24 cellular contexts compared by ENCODE assay signal in genomic region chr17:81817758-81818147, GRCh38. TPM values are rescaled to one million over a fixed set of nuclear protein-coding genes. Genes with fewer than 3 reads are reported as not detected.
DNase-seq lines count a peak whose midpoint lies in the region; ATAC-seq, FAIRE-seq and TF ChIP-seq lines count a peak whose summit lies in the region.
"Had no signal": no experiment of that assay in that cellular context is flagged by ENCODE, and none has a peak within 500 bp of the region (broad histone marks: within the 10 kb centered on the region; RNA-seq: fewer than 3 reads in every experiment).

No MANE protein-coding gene starts in this region.

- no peak overlapping the region for H3K9ac ChIP-seq in IMR-90 (ENCODE audit: low read depth, low read length)
- H3K9ac ChIP-seq in K562 (ENCODE audit: insufficient read depth in 1 of 2, low read depth in 2 of 2, low read length in 2 of 2): peak overlapping the region in 1 of 2 experiments; percentile 74; a peak in 1 of 4 replicates
- H3K9ac ChIP-seq: GM23248 had no signal

- no peak overlapping the region; the same call in 1 of the 2 replicates for H4K91ac ChIP-seq in IMR-90 (ENCODE audit: insufficient read depth, low read depth, low read length)

- peak overlapping the region; percentile 24 for H2AK9ac ChIP-seq in IMR-90 (replicated peaks; ENCODE audit: low read depth, low read length, poor library complexity)

- H2BK20ac ChIP-seq in IMR-90 (ENCODE audit: low read depth, low read length): 0 out of 2 replicates have a peak overlapping the region, but pooled peaks have one; percentile 18

- BruUV-seq in IMR-90 (replicated peaks; lab: Mats Ljungman, UMichigan) (no TSS peak), K562 (replicated peaks; lab: Mats Ljungman, UMichigan) (no TSS peak)

- H2AK5ac ChIP-seq in IMR-90 (ENCODE audit: low read depth, low read length): peak overlapping the region; percentile 67; the same call in 1 of the 2 replicates

- H4K8ac ChIP-seq in IMR-90 (ENCODE audit: low read depth in 2 of 2, low read length in 2 of 2): 0 out of 4 replicates have a peak overlapping the region, but pooled peaks of 1 of the 2 experiments have one; percentile 10

- no peak for DNase-seq in activated naive CD4-positive, alpha-beta T cell treated with anti-CD3 and anti-CD28 coated beads, Interleukin-2, amount 50 U/mL, for 16 hours
- DNase-seq in IMR-90 (no peak), K562 (ENCODE audit: extremely low read depth in 1 of 4, low spot score in 3 of 4) (no peak), osteoblast (ENCODE audit: insufficient read length, low spot score, missing footprints) (peak; percentile 88), NCI-H2196 (lab: John Stamatoyannopoulos, UW; ENCODE audit: unreplicated experiment) (no peak), WERI-Rb-1 (no peak)
- DNase-seq in activated naive CD8-positive, alpha-beta T cell treated with anti-CD3 and anti-CD28 coated beads, Interleukin-2, amount 50 U/mL, for 24 hours: no peak
- DNase-seq: ACHN; BE2C; C1 segment of cervical spinal cord; CD4-positive, CD25-positive, alpha-beta regulatory T cell; CD8-positive, alpha-beta memory T cell; COR-L47; GDM1; GM23248 had no signal

- no peak for TF ChIP-seq RAD21 in IMR-90 (IDR thresholded peaks at IDR 0.05; ENCODE audit: low read length)
- TF ChIP-seq RAD21 in K562 (CRISPR knock-in tag; conservative IDR thresholded peaks at IDR 0.05 in 1 of 2, IDR thresholded peaks at IDR 0.05 in 1 of 2): no peak

- no peak for FAIRE-seq in K562 (lab: Jason Lieb, UNC)
- FAIRE-seq: GM12892, GM18507 had no signal

- no peak overlapping the region for H3K56ac ChIP-seq in IMR-90 (ENCODE audit: extremely low read depth, insufficient read depth, low read length)

- H3K4me2 ChIP-seq in IMR-90 (ENCODE audit: low read depth, low read length) (no peak overlapping the region), K562 (ENCODE audit: insufficient read depth, low read length) (peak overlapping the region; percentile 21; the same call in 1 of the 2 replicates), osteoblast (ENCODE audit: insufficient read depth, low read length) (no peak overlapping the region)

- peak overlapping the region; percentile 53 for H3K27ac Mint-ChIP-seq in activated naive CD4-positive, alpha-beta T cell treated with anti-CD3 and anti-CD28 coated beads, Interleukin-2, amount 50 U/mL, for 24 hours
- no peak overlapping the region for H3K27ac Mint-ChIP-seq in activated naive CD8-positive, alpha-beta T cell treated with anti-CD3 and anti-CD28 coated beads, Interleukin-2, amount 50 U/mL, for 24 hours
- H3K27ac Mint-ChIP-seq: CD8-positive, alpha-beta memory T cell had no signal

- H3K4ac ChIP-seq in IMR-90 (ENCODE audit: low read depth, low read length): peak overlapping the region; percentile 51; the same call in 1 of the 2 replicates

- H3K9me1 ChIP-seq in IMR-90 (ENCODE audit: insufficient read depth, low read length) (peaks cover 10% of the 10 kb centered on the region; the same call in 1 of the 2 replicates), K562 (ENCODE audit: control insufficient read depth, insufficient read depth, low read length) (peaks cover 2% of the 10 kb centered on the region)

- no peak overlapping the region for H2BK5ac ChIP-seq in IMR-90 (ENCODE audit: low read depth, low read length, poor library complexity, severe bottlenecking)

- no peak overlapping the region for H3K4me3 Mint-ChIP-seq in activated naive CD4-positive, alpha-beta T cell treated with anti-CD3 and anti-CD28 coated beads, Interleukin-2, amount 50 U/mL, for 24 hours
- H3K4me3 Mint-ChIP-seq in activated naive CD8-positive, alpha-beta T cell treated with anti-CD3 and anti-CD28 coated beads, Interleukin-2, amount 50 U/mL, for 24 hours: no peak overlapping the region
- H3K4me3 Mint-ChIP-seq: CD4-positive, CD25-positive, alpha-beta regulatory T cell; IgD-negative memory B cell had no signal

- no peak overlapping the region for H2BK15ac ChIP-seq in IMR-90 (ENCODE audit: low read depth, low read length)

- peak overlapping the region; percentile 46; the same call in 1 of the 2 replicates for H3K23ac ChIP-seq in IMR-90 (ENCODE audit: low read depth, low read length)

- H2AFZ ChIP-seq in IMR-90 (replicated peaks; ENCODE audit: low read length, poor library complexity): peak overlapping the region; percentile 32
- peak overlapping the region; percentile 68; the same call in 1 of the 2 replicates for H2AFZ ChIP-seq in K562 (ENCODE audit: low read depth, low read length)
- H2AFZ ChIP-seq in osteoblast (ENCODE audit: low read length): no peak overlapping the region
- H2AFZ ChIP-seq: GM23248 had no signal

- no peak for ATAC-seq in IMR-90 (ENCODE audit: low read depth)
- ATAC-seq in K562: peak; percentile 3; the same call in 2 of the 3 replicates
- ATAC-seq in activated naive CD8-positive, alpha-beta T cell treated with anti-CD3 and anti-CD28 coated beads, Interleukin-2, amount 50 U/mL, for 24 hours: no peak

- intact Hi-C loops in IMR-90 (cut with micrococcal nuclease): no loop called here
- intact Hi-C loops in K562 (cut with micrococcal nuclease): no loop called here

- 25% methylated on average over 3 of the region's 7 CpGs; no CpG with 5 or more reads in 1 of the 2 experiments for WGBS in IMR-90 (ENCODE audit: extremely low coverage in 2 of 2, insufficient read length in 1 of 2), 2 experiments
- WGBS in K562 (ENCODE audit: insufficient coverage, low coverage, missing lambda C conversion rate): 29% methylated on average over 7 of the region's 7 CpGs

- POLR2A ChIA-PET in IMR-90 (lab: Charles Lee; ENCODE audit: unreplicated experiment): no interaction called here
- POLR2A ChIA-PET in K562 (lab: Yijun Ruan, JAX): interaction anchor here (0.6 to 1.8 kb wide), 4 partner anchors 10 to 119 kb away, joined by 3 to 6 read pairs (median 4); partner anchors contain the start of gene PYCR1

- 0 out of 2 replicates have a peak, but pooled peaks cover 2% of the 10 kb centered on the region for H3K27me3 ChIP-seq in IMR-90 (ENCODE audit: control insufficient read depth, insufficient read depth, low read length)
- peaks cover 0 to 4% of the 10 kb centered on the region in 2 experiments; a peak in 2 of 5 replicates for H3K27me3 ChIP-seq in K562 (ENCODE audit: control insufficient read depth in 2 of 2, insufficient read depth in 2 of 2, low read length in 2 of 2)
- H3K27me3 ChIP-seq in osteoblast (ENCODE audit: insufficient read depth, low read length): no peaks in the 10 kb centered on the region
- H3K27me3 ChIP-seq in WERI-Rb-1 (ENCODE audit: insufficient read depth, low read depth, severe bottlenecking): no peaks in the 10 kb centered on the region
- H3K27me3 ChIP-seq: BE2C had no signal

- no peaks in the 10 kb centered on the region for H3K9me3 Mint-ChIP-seq in activated naive CD4-positive, alpha-beta T cell treated with anti-CD3 and anti-CD28 coated beads, Interleukin-2, amount 50 U/mL, for 24 hours
- no peaks in the 10 kb centered on the region for H3K9me3 Mint-ChIP-seq in activated naive CD8-positive, alpha-beta T cell treated with anti-CD3 and anti-CD28 coated beads, Interleukin-2, amount 50 U/mL, for 24 hours
- H3K9me3 Mint-ChIP-seq: CD4-positive, CD25-positive, alpha-beta regulatory T cell; CD8-positive, alpha-beta memory T cell had no signal

- TF ChIP-seq CTCF in IMR-90 (conservative IDR thresholded peaks at IDR 0.05; ENCODE audit: low read depth, low read length) (no peak), K562 (IDR thresholded peaks at IDR 0.05 in 2 of 3, conservative IDR thresholded peaks at IDR 0.05 in 1 of 3; ENCODE audit: insufficient read depth in 2 of 3, low read depth in 1 of 3, low read length in 3 of 3) (no peak), osteoblast (IDR thresholded peaks at IDR 0.05; ENCODE audit: extremely low read depth, low read depth, low read length) (no peak), WERI-Rb-1 (IDR thresholded peaks at IDR 0.05; ENCODE audit: low read depth, low read length) (no peak)

- H3K14ac ChIP-seq in IMR-90 (replicated peaks; ENCODE audit: low read depth, low read length): no peak overlapping the region; the same call in 1 of the 2 replicates

- dilution Hi-C loops in IMR-90 (cut with HindIII; ENCODE audit: low sequenced_read_pairs, unreplicated experiment): no loop called here

- no peaks in the 10 kb centered on the region for H3K4me1 Mint-ChIP-seq in activated naive CD4-positive, alpha-beta T cell treated with anti-CD3 and anti-CD28 coated beads, Interleukin-2, amount 50 U/mL, for 24 hours
- H3K4me1 Mint-ChIP-seq in activated naive CD8-positive, alpha-beta T cell treated with anti-CD3 and anti-CD28 coated beads, Interleukin-2, amount 50 U/mL, for 24 hours: no peaks in the 10 kb centered on the region
- H3K4me1 Mint-ChIP-seq: CD8-positive, alpha-beta memory T cell had no signal

- TF ChIP-seq POLR2A in IMR-90 (IDR thresholded peaks at IDR 0.05; ENCODE audit: low read depth, low read length) (no peak), K562 (conservative IDR thresholded peaks at IDR 0.05) (no peak)

- no peaks in the 10 kb centered on the region for H3K27me3 Mint-ChIP-seq in activated naive CD4-positive, alpha-beta T cell treated with anti-CD3 and anti-CD28 coated beads, Interleukin-2, amount 50 U/mL, for 24 hours
- H3K27me3 Mint-ChIP-seq in activated naive CD8-positive, alpha-beta T cell treated with anti-CD3 and anti-CD28 coated beads, Interleukin-2, amount 50 U/mL, for 24 hours: peaks cover 10% of the 10 kb centered on the region

- no peak overlapping the region for H3K4me3 ChIP-seq in IMR-90 (ENCODE audit: insufficient read depth, low read depth, low read length)
- no peak overlapping the region for H3K4me3 ChIP-seq in K562
- H3K4me3 ChIP-seq in osteoblast (ENCODE audit: insufficient read depth, low read length): no peak overlapping the region
- no peak overlapping the region for H3K4me3 ChIP-seq in WERI-Rb-1 (ENCODE audit: low read depth, low read length)
- H3K4me3 ChIP-seq: GM23248, HAP-1 had no signal

- H4K20me1 ChIP-seq in IMR-90 (ENCODE audit: insufficient read depth, low read length): peaks cover 6% of the 10 kb centered on the region
- H4K20me1 ChIP-seq in K562 (replicated peaks; ENCODE audit: control insufficient read depth, insufficient read depth, low read length): no peaks in the 10 kb centered on the region
- H4K20me1 ChIP-seq in osteoblast (ENCODE audit: insufficient read depth, low read length): peaks cover 11% of the 10 kb centered on the region

- peaks cover 9% of the 10 kb centered on the region; the same call in 1 of the 2 replicates for H3K4me1 ChIP-seq in IMR-90 (ENCODE audit: control insufficient read depth, insufficient read depth, low read length)
- H3K4me1 ChIP-seq in K562 (replicated peaks in 1 of 2; ENCODE audit: control insufficient read depth in 2 of 2, insufficient read depth in 2 of 2, low read length in 2 of 2): peaks cover 20 to 66% of the 10 kb centered on the region in 2 experiments
- H3K4me1 ChIP-seq in osteoblast (ENCODE audit: insufficient read depth, low read length): no peaks in the 10 kb centered on the region

- peaks cover 5% of the 10 kb centered on the region; the same call in 1 of the 2 replicates for H3K36me3 ChIP-seq in IMR-90 (ENCODE audit: control insufficient read depth, insufficient read depth, low read length)
- no peaks in the 10 kb centered on the region for H3K36me3 ChIP-seq in K562 (ENCODE audit: control insufficient read depth, insufficient read depth, low read length)
- H3K36me3 ChIP-seq in osteoblast (ENCODE audit: insufficient read depth, low read length): peaks cover 5% of the 10 kb centered on the region
- H3K36me3 ChIP-seq in WERI-Rb-1: peaks cover 6% of the 10 kb centered on the region; the same call in 1 of the 2 replicates
- H3K36me3 ChIP-seq: HAP-1 had no signal

- no peak overlapping the region for H3K18ac ChIP-seq in IMR-90 (ENCODE audit: low read depth, low read length)

- H3K36me3 Mint-ChIP-seq in activated naive CD4-positive, alpha-beta T cell treated with anti-CD3 and anti-CD28 coated beads, Interleukin-2, amount 50 U/mL, for 24 hours: no peaks in the 10 kb centered on the region
- H3K36me3 Mint-ChIP-seq in activated naive CD8-positive, alpha-beta T cell treated with anti-CD3 and anti-CD28 coated beads, Interleukin-2, amount 50 U/mL, for 24 hours (ENCODE audit: low read depth): no peaks in the 10 kb centered on the region
- H3K36me3 Mint-ChIP-seq: CD4-positive, CD25-positive, alpha-beta regulatory T cell; IgD-negative memory B cell had no signal

- H4K5ac ChIP-seq in IMR-90 (ENCODE audit: low read depth, low read length): no peak overlapping the region

- in situ Hi-C loops in IMR-90 (cut with MboI; ENCODE audit: low sequenced_read_pairs) (no loop called here), K562 (cut with MboI) (no loop called here)

- H3K27ac ChIP-seq in IMR-90 (ENCODE audit: insufficient read depth, low read length) (no peak overlapping the region), K562 (ENCODE audit: extremely low read depth, low read depth, low read length) (no peak overlapping the region), osteoblast (ENCODE audit: low read depth, low read length) (no peak overlapping the region), WERI-Rb-1 (no peak overlapping the region)
- H3K27ac ChIP-seq: GM23248, HL-60 had no signal

- no peak for TF ChIP-seq EP300 in K562 (IDR thresholded peaks at IDR 0.05; ENCODE audit: low read length)

- H3K79me2 ChIP-seq in K562 (ENCODE audit: control insufficient read depth, insufficient read depth, low read length) (no peaks in the 10 kb centered on the region), osteoblast (ENCODE audit: insufficient read depth, low read length) (no peaks in the 10 kb centered on the region)

- H3K79me1 ChIP-seq in IMR-90 (ENCODE audit: low read depth in 1 of 2, low read length in 2 of 2): no peaks in the 10 kb centered on the region

- peak overlapping the region; percentile 27; the same call in 1 of the 2 replicates for H2BK120ac ChIP-seq in IMR-90 (ENCODE audit: low read depth, low read length)

- H3K9me3 ChIP-seq in IMR-90 (ENCODE audit: control insufficient read depth, insufficient read depth, low read length): no peaks in the 10 kb centered on the region
- H3K9me3 ChIP-seq in K562 (replicated peaks; ENCODE audit: control insufficient read depth, insufficient read depth, low read depth, low read length): no peaks in the 10 kb centered on the region
- H3K9me3 ChIP-seq in osteoblast (ENCODE audit: low read depth, low read length): no peaks in the 10 kb centered on the region
- no peaks in the 10 kb centered on the region for H3K9me3 ChIP-seq in WERI-Rb-1 (ENCODE audit: severe bottlenecking)
- H3K9me3 ChIP-seq: BE2C, HAP-1 had no signal

- CTCF ChIA-PET in IMR-90 (lab: Yijun Ruan, JAX) (interaction anchor here (0.6 kb wide), 1 partner anchor 87 kb away, joined by 3 read pairs; no protein-coding TSS in a partner anchor), K562 (lab: Yijun Ruan, JAX; ENCODE audit: low intra/inter-chr PET ratio) (no interaction called here)

RNA-seq across cellular contexts. Expression of gene GCGR, which starts 13.8 kb away (rescaled TPM):
- total RNA-seq in IMR-90 (2012; rRNA removed) (not detected in 2 replicates), K562 (2014; rRNA removed) (not detected in 2 replicates), K562 (2014; rRNA removed; fragmentation: Illumina TruSeq; extraction: Trizol) (not detected in 2 replicates), K562 (2015; rRNA removed; fragmentation: Illumina TruSeq; extraction: Trizol) (not detected in 2 replicates), K562 (2021) (not detected in 2 replicates), osteoblast (under 0.01 TPM in 1 of 2 replicates, not detected in the other)
- polyA plus RNA-seq in IMR-90 (2012; rRNA removed) (not detected in 2 replicates), K562 (2011; rRNA removed) (not detected in 2 replicates), K562 (2014; fragmentation: Illumina TruSeq; extraction: Trizol) (not detected in 2 replicates), K562 (2014; fragmentation: Nextera tagmentation; extraction: Ambion mirVana) (not detected), K562 (2014; rRNA removed) (not detected in 2 replicates)
- polyA plus RNA-seq in IMR-90 (2012; cell fraction: cytosol; rRNA removed): not detected in 2 replicates
- polyA plus RNA-seq in IMR-90 (2012; cell fraction: nucleus; rRNA removed; ENCODE audit: low replicate concordance): 0.05 TPM in 1 of 2 replicates, not detected in the other
- not detected in 2 replicates for total RNA-seq in K562 (2011; cell fraction: chromatin; rRNA removed; ENCODE audit: low replicate concordance)
- not detected in 2 replicates for total RNA-seq in K562 (2011; cell fraction: nucleolus; rRNA removed)
- total RNA-seq in K562 (2011; cell fraction: nucleoplasm; rRNA removed): not detected in 2 replicates
- polyA plus RNA-seq in K562 (2011; cell fraction: cytosol; rRNA removed): not detected in 2 replicates
- not detected in 2 replicates for polyA plus RNA-seq in K562 (2011; cell fraction: nucleus; rRNA removed)
- polyA plus RNA-seq in K562 (2012): not detected in 2 replicates
- polyA minus RNA-seq in K562 (2011; rRNA and poly(A)+ RNA removed): not detected in 2 replicates
- polyA minus RNA-seq in K562 (2011; cell fraction: cytosol; rRNA and poly(A)+ RNA removed): not detected in 2 replicates
- not detected in 2 replicates for polyA minus RNA-seq in K562 (2011; cell fraction: nucleus; rRNA and poly(A)+ RNA removed)
- total RNA-seq: A172; CD4-positive, CD25-positive, alpha-beta regulatory T cell; CD8-positive, alpha-beta memory T cell; GM23248; H4; HT1080 had no signal
- polyA plus RNA-seq: CD4-positive, CD25-positive, alpha-beta regulatory T cell; CD8-positive, alpha-beta memory T cell; GM23248; IgD-negative memory B cell had no signal

RNA-seq across cellular contexts. Expression of gene MCRIP1, which starts 15.3 kb away (rescaled TPM):
- 56.5 and 58.9 TPM in 2 replicates for total RNA-seq in IMR-90 (2012; rRNA removed)
- 164 and 196 TPM in 2 replicates for polyA plus RNA-seq in IMR-90 (2012; rRNA removed)
- polyA plus RNA-seq in IMR-90 (2012; cell fraction: cytosol; rRNA removed): 183 and 249 TPM in 2 replicates
- polyA plus RNA-seq in IMR-90 (2012; cell fraction: nucleus; rRNA removed; ENCODE audit: low replicate concordance): 144 and 276 TPM in 2 replicates
- 12.2 and 29.2 TPM in 2 replicates for total RNA-seq in K562 (2011; cell fraction: chromatin; rRNA removed; ENCODE audit: low replicate concordance)
- total RNA-seq in K562 (2011; cell fraction: nucleolus; rRNA removed): 23.2 and 24.1 TPM in 2 replicates
- total RNA-seq in K562 (2011; cell fraction: nucleoplasm; rRNA removed): 15.3 and 17.0 TPM in 2 replicates
- total RNA-seq in K562 (2014; rRNA removed): 35.8 and 45.4 TPM in 2 replicates
- total RNA-seq in K562 (2014; rRNA removed; fragmentation: Illumina TruSeq; extraction: Trizol): 1.5 and 1.7 TPM in 2 replicates
- total RNA-seq in K562 (2015; rRNA removed; fragmentation: Illumina TruSeq; extraction: Trizol): 21.5 and 25.4 TPM in 2 replicates
- total RNA-seq in K562 (2021): 32.8 and 36.0 TPM in 2 replicates
- 9.7 and 14.8 TPM in 2 replicates for polyA plus RNA-seq in K562 (2011; rRNA removed)
- 25.9 and 79.2 TPM in 2 replicates for polyA plus RNA-seq in K562 (2011; cell fraction: cytosol; rRNA removed)
- 19.1 and 36.8 TPM in 2 replicates for polyA plus RNA-seq in K562 (2011; cell fraction: nucleus; rRNA removed)
- 21.3 and 72.4 TPM in 2 replicates for polyA plus RNA-seq in K562 (2012)
- polyA plus RNA-seq in K562 (2014; fragmentation: Illumina TruSeq; extraction: Trizol): 6.6 and 24.6 TPM in 2 replicates
- polyA plus RNA-seq in K562 (2014; fragmentation: Nextera tagmentation; extraction: Ambion mirVana): 1 to 10 TPM in 1 of 2 experiments, under 1 TPM in 1; 0.39 to 1.4 TPM
- polyA plus RNA-seq in K562 (2014; rRNA removed): 24.0 and 35.5 TPM in 2 replicates
- polyA minus RNA-seq in K562 (2011; rRNA and poly(A)+ RNA removed): 2.3 and 3.0 TPM in 2 replicates
- polyA minus RNA-seq in K562 (2011; cell fraction: cytosol; rRNA and poly(A)+ RNA removed): 14.8 and 15.9 TPM in 2 replicates
- 3.0 and 4.7 TPM in 2 replicates for polyA minus RNA-seq in K562 (2011; cell fraction: nucleus; rRNA and poly(A)+ RNA removed)
- total RNA-seq in osteoblast: 136 and 163 TPM in 2 replicates

RNA-seq across cellular contexts. Expression of gene PPP1R27, which starts 17.1 kb away (rescaled TPM):
- total RNA-seq in IMR-90 (2012; rRNA removed) (not detected in 2 replicates), K562 (2014; rRNA removed) (6.2 and 6.9 TPM in 2 replicates), K562 (2014; rRNA removed; fragmentation: Illumina TruSeq; extraction: Trizol) (0.26 and 0.29 TPM in 2 replicates), K562 (2015; rRNA removed; fragmentation: Illumina TruSeq; extraction: Trizol) (0.47 and 0.68 TPM in 2 replicates), K562 (2021) (2.1 and 2.3 TPM in 2 replicates), osteoblast (not detected in 2 replicates)
- polyA plus RNA-seq in IMR-90 (2012; rRNA removed) (0.20 and 0.21 TPM in 2 replicates), K562 (2011; rRNA removed) (1.2 and 1.5 TPM in 2 replicates), K562 (2014; fragmentation: Illumina TruSeq; extraction: Trizol) (0.95 and 2.1 TPM in 2 replicates), K562 (2014; fragmentation: Nextera tagmentation; extraction: Ambion mirVana) (not detected), K562 (2014; rRNA removed) (4.2 and 5.2 TPM in 2 replicates)
- 0.09 TPM in 1 of 2 replicates, not detected in the other for polyA plus RNA-seq in IMR-90 (2012; cell fraction: cytosol; rRNA removed)
- polyA plus RNA-seq in IMR-90 (2012; cell fraction: nucleus; rRNA removed; ENCODE audit: low replicate concordance): 0.56 and 0.97 TPM in 2 replicates
- 0.65 TPM in 1 of 2 replicates, not detected in the other for total RNA-seq in K562 (2011; cell fraction: chromatin; rRNA removed; ENCODE audit: low replicate concordance)
- 2.4 and 3.2 TPM in 2 replicates for total RNA-seq in K562 (2011; cell fraction: nucleolus; rRNA removed)
- total RNA-seq in K562 (2011; cell fraction: nucleoplasm; rRNA removed): 0.81 and 0.99 TPM in 2 replicates
- polyA plus RNA-seq in K562 (2011; cell fraction: cytosol; rRNA removed): 1.9 and 10.6 TPM in 2 replicates
- 0.65 and 2.8 TPM in 2 replicates for polyA plus RNA-seq in K562 (2011; cell fraction: nucleus; rRNA removed)
- 0.32 and 2.5 TPM in 2 replicates for polyA plus RNA-seq in K562 (2012)
- polyA minus RNA-seq in K562 (2011; rRNA and poly(A)+ RNA removed): 1.6 TPM in 1 of 2 replicates, not detected in the other
- 2.7 TPM in 1 of 2 replicates, not detected in the other for polyA minus RNA-seq in K562 (2011; cell fraction: cytosol; rRNA and poly(A)+ RNA removed)
- polyA minus RNA-seq in K562 (2011; cell fraction: nucleus; rRNA and poly(A)+ RNA removed): 0.40 TPM in 1 of 2 replicates, not detected in the other
- total RNA-seq: A172; CD4-positive, CD25-positive, alpha-beta regulatory T cell; CD8-positive, alpha-beta memory T cell; GM23248; H4 had no signal
- polyA plus RNA-seq: CD4-positive, CD25-positive, alpha-beta regulatory T cell; CD8-positive, alpha-beta memory T cell; GM23248; IgD-negative memory B cell had no signal

RNA-seq across cellular contexts. Expression of gene P4HB, which starts 42.6 kb away (rescaled TPM):
- total RNA-seq in IMR-90 (2012; rRNA removed): 917 and 932 TPM in 2 replicates
- 530 and 599 TPM in 2 replicates for polyA plus RNA-seq in IMR-90 (2012; rRNA removed)
- polyA plus RNA-seq in IMR-90 (2012; cell fraction: cytosol; rRNA removed): 309 and 642 TPM in 2 replicates
- 287 and 329 TPM in 2 replicates for polyA plus RNA-seq in IMR-90 (2012; cell fraction: nucleus; rRNA removed; ENCODE audit: low replicate concordance)
- total RNA-seq in K562 (2011; cell fraction: chromatin; rRNA removed; ENCODE audit: low replicate concordance): 722 and 1,069 TPM in 2 replicates
- 564 and 610 TPM in 2 replicates for total RNA-seq in K562 (2011; cell fraction: nucleolus; rRNA removed)
- 598 and 659 TPM in 2 replicates for total RNA-seq in K562 (2011; cell fraction: nucleoplasm; rRNA removed)
- 587 and 588 TPM in 2 replicates for total RNA-seq in K562 (2014; rRNA removed)
- 296 and 325 TPM in 2 replicates for total RNA-seq in K562 (2014; rRNA removed; fragmentation: Illumina TruSeq; extraction: Trizol)
- 404 and 420 TPM in 2 replicates for total RNA-seq in K562 (2015; rRNA removed; fragmentation: Illumina TruSeq; extraction: Trizol)
- 437 and 446 TPM in 2 replicates for total RNA-seq in K562 (2021)
- 75.9 and 116 TPM in 2 replicates for polyA plus RNA-seq in K562 (2011; rRNA removed)
- 46.6 and 61.5 TPM in 2 replicates for polyA plus RNA-seq in K562 (2011; cell fraction: cytosol; rRNA removed)
- polyA plus RNA-seq in K562 (2011; cell fraction: nucleus; rRNA removed): 192 and 245 TPM in 2 replicates
- 600 and 818 TPM in 2 replicates for polyA plus RNA-seq in K562 (2012)
- polyA plus RNA-seq in K562 (2014; fragmentation: Illumina TruSeq; extraction: Trizol): 645 and 729 TPM in 2 replicates
- polyA plus RNA-seq in K562 (2014; fragmentation: Nextera tagmentation; extraction: Ambion mirVana): 10 to 100 TPM in 1 of 2 experiments, 1 to 10 TPM in 1; 4.4 to 14.9 TPM
- polyA plus RNA-seq in K562 (2014; rRNA removed): 181 and 191 TPM in 2 replicates
- polyA minus RNA-seq in K562 (2011; rRNA and poly(A)+ RNA removed): 66.8 and 103 TPM in 2 replicates
- polyA minus RNA-seq in K562 (2011; cell fraction: cytosol; rRNA and poly(A)+ RNA removed): 123 and 191 TPM in 2 replicates
- 89.0 and 193 TPM in 2 replicates for polyA minus RNA-seq in K562 (2011; cell fraction: nucleus; rRNA and poly(A)+ RNA removed)
- total RNA-seq in osteoblast: 1,119 and 1,240 TPM in 2 replicates

RNA-seq across cellular contexts. Expression of gene ARHGDIA, which starts 53.4 kb away (rescaled TPM):
- 62.7 and 77.2 TPM in 2 replicates for total RNA-seq in IMR-90 (2012; rRNA removed)
- 324 and 362 TPM in 2 replicates for polyA plus RNA-seq in IMR-90 (2012; rRNA removed)
- polyA plus RNA-seq in IMR-90 (2012; cell fraction: cytosol; rRNA removed): 214 and 386 TPM in 2 replicates
- 425 and 839 TPM in 2 replicates for polyA plus RNA-seq in IMR-90 (2012; cell fraction: nucleus; rRNA removed; ENCODE audit: low replicate concordance)
- 54.5 and 180 TPM in 2 replicates for total RNA-seq in K562 (2011; cell fraction: chromatin; rRNA removed; ENCODE audit: low replicate concordance)
- total RNA-seq in K562 (2011; cell fraction: nucleolus; rRNA removed): 155 and 173 TPM in 2 replicates
- 62.4 and 82.4 TPM in 2 replicates for total RNA-seq in K562 (2011; cell fraction: nucleoplasm; rRNA removed)
- total RNA-seq in K562 (2014; rRNA removed): 110 and 146 TPM in 2 replicates
- total RNA-seq in K562 (2014; rRNA removed; fragmentation: Illumina TruSeq; extraction: Trizol): 39.8 and 58.3 TPM in 2 replicates
- 105 and 107 TPM in 2 replicates for total RNA-seq in K562 (2015; rRNA removed; fragmentation: Illumina TruSeq; extraction: Trizol)
- total RNA-seq in K562 (2021): 321 and 340 TPM in 2 replicates
- polyA plus RNA-seq in K562 (2011; rRNA removed): 23.4 and 33.4 TPM in 2 replicates
- 25.4 and 72.4 TPM in 2 replicates for polyA plus RNA-seq in K562 (2011; cell fraction: cytosol; rRNA removed)
- 85.3 and 131 TPM in 2 replicates for polyA plus RNA-seq in K562 (2011; cell fraction: nucleus; rRNA removed)
- 235 and 249 TPM in 2 replicates for polyA plus RNA-seq in K562 (2012)
- 129 and 227 TPM in 2 replicates for polyA plus RNA-seq in K562 (2014; fragmentation: Illumina TruSeq; extraction: Trizol)
- polyA plus RNA-seq in K562 (2014; fragmentation: Nextera tagmentation; extraction: Ambion mirVana): 10 to 100 TPM in 1 of 2 experiments, 1 to 10 TPM in 1; 9.6 to 11.2 TPM
- 97.6 and 114 TPM in 2 replicates for polyA plus RNA-seq in K562 (2014; rRNA removed)
- 8.6 and 11.9 TPM in 2 replicates for polyA minus RNA-seq in K562 (2011; rRNA and poly(A)+ RNA removed)
- polyA minus RNA-seq in K562 (2011; cell fraction: cytosol; rRNA and poly(A)+ RNA removed): 45.1 and 68.4 TPM in 2 replicates
- 61.9 and 68.2 TPM in 2 replicates for polyA minus RNA-seq in K562 (2011; cell fraction: nucleus; rRNA and poly(A)+ RNA removed)
- 120 and 133 TPM in 2 replicates for total RNA-seq in osteoblast
